ENCODE assay signal across 30 cellular contexts in the genomic region with DNA sequence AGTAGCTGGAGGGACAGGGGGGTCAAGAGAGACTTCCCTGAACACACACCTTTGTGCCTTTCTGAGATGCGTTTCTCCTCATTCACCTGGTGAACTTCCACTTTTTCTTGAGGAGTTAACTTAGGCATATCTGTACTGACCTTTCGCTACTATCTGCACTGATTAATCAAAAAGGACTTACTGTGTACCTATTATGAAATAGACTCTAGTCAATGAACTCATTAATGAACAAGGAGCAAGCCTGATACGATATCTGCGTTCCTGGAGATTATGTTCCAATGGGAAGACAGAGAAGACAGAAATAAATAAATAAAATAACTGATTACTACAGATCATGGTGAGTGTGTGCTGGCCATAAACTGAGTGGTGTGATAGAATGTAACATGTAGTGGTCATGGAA.
"Had no signal": no experiment of that assay in that cellular context is flagged by ENCODE, and none has a peak within 500 bp of the region (broad histone marks: within the 10 kb centered on the region; RNA-seq: fewer than 3 reads in every experiment).

No MANE protein-coding gene starts in this region.

- H3K4me3 Mint-ChIP-seq: endodermal cell; memory B cell; mesothelial cell of epicardium; naive B cell; natural killer cell treated with Interleukin-12 subunit alpha and Interleukin-12 subunit beta and Interleukin-15 and Interleukin-18, amount 100 ng/mL, for 72 hours; neural progenitor cell had no signal

- H3K9ac ChIP-seq: neural progenitor cell, parathyroid adenoma had no signal

- H2AFZ ChIP-seq: hepatocyte, neural progenitor cell, parathyroid adenoma had no signal

- H3K27ac ChIP-seq: epithelial cell of prostate, foreskin keratinocyte, gastroesophageal sphincter, heart left ventricle, hepatocyte, neural progenitor cell, parathyroid adenoma, right lobe of liver, testis, tibial artery, upper lobe of left lung had no signal

- H3K27me3 Mint-ChIP-seq: memory B cell; naive B cell; natural killer cell treated with Interleukin-12 subunit alpha and Interleukin-12 subunit beta and Interleukin-15 and Interleukin-18, amount 100 ng/mL, for 72 hours; progenitor cell of endocrine pancreas had no signal

- H3K36me3 ChIP-seq: gastroesophageal sphincter, heart left ventricle, neural progenitor cell, right lobe of liver, tibial artery, upper lobe of left lung had no signal

- DNase-seq: effector CD8-positive, alpha-beta T cell; endodermal cell; foreskin keratinocyte; heart left ventricle; kidney; mucosa of descending colon; naive B cell; right lobe of liver; stimulated activated CD4-positive, alpha-beta T cell treated with anti-CD3 and anti-CD28 coated beads, Interleukin-12 subunit alpha, Interleukin-12 subunit beta, amount 100 ng/mL, for 4 hours; stimulated activated CD4-positive, alpha-beta T cell treated with anti-CD3 and anti-CD28 coated beads, Interleukin-1b, Interleukin-23, amount 100 ng/mL, for 48 hours; stimulated activated CD4-positive, alpha-beta T cell treated with anti-CD3 and anti-CD28 coated beads, Interleukin-4, amount 100 ng/mL, for 1 hour; stimulated activated CD8-positive, alpha-beta memory T cell treated with anti-CD3 and anti-CD28 coated beads, Interleukin-4, amount 100 ng/mL, for 48 hours; stimulated activated naive CD8-positive, alpha-beta T cell treated with anti-CD3 and anti-CD28 coated beads, Interleukin-15, Interleukin-2, amounts not matched to agents 100 U/mL and 50 U/mL, for 24 hours; substantia nigra; testis; tibial artery; upper lobe of left lung had no signal

- H3K9me3 Mint-ChIP-seq: endodermal cell, memory B cell, mesothelial cell of epicardium, naive B cell had no signal

- H3K27me3 ChIP-seq: foreskin keratinocyte, gastroesophageal sphincter, heart left ventricle, hepatocyte, neural progenitor cell, right lobe of liver, testis, tibial artery, upper lobe of left lung had no signal

- H3K4me3 ChIP-seq: gastroesophageal sphincter, heart left ventricle, hepatocyte, lung, mucosa of descending colon, neural progenitor cell, right lobe of liver, smooth muscle cell, testis, tibial artery, upper lobe of left lung had no signal

- H3K27ac Mint-ChIP-seq: endodermal cell; memory B cell; mesothelial cell of epicardium; natural killer cell treated with Interleukin-12 subunit alpha and Interleukin-12 subunit beta and Interleukin-15 and Interleukin-18, amount 100 ng/mL, for 72 hours; neural progenitor cell; progenitor cell of endocrine pancreas had no signal

- H3K9me3 ChIP-seq: gastroesophageal sphincter, heart left ventricle, mucosa of descending colon, right lobe of liver, testis, tibial artery, upper lobe of left lung had no signal

- H3K4me2 ChIP-seq: hepatocyte, neural progenitor cell, smooth muscle cell had no signal

- ATAC-seq: esophagus mucosa; foreskin keratinocyte; gastroesophageal sphincter; heart left ventricle; left lobe of liver; mucosa of descending colon; natural killer cell treated with Interleukin-12 subunit alpha and Interleukin-12 subunit beta and Interleukin-15 and Interleukin-18, amount 100 ng/mL, for 72 hours; right lobe of liver; stimulated activated naive CD8-positive, alpha-beta T cell treated with anti-CD3 and anti-CD28 coated beads, Interleukin-15, Interleukin-2, amounts not matched to agents 100 U/mL and 50 U/mL, for 24 hours had no signal

- H3K36me3 Mint-ChIP-seq: memory B cell; mesothelial cell of epicardium; naive B cell; natural killer cell treated with Interleukin-12 subunit alpha and Interleukin-12 subunit beta and Interleukin-15 and Interleukin-18, amount 100 ng/mL, for 72 hours; neural progenitor cell had no signal

- H3K79me2 ChIP-seq: hepatocyte, parathyroid adenoma had no signal
